19 cellular contexts compared by ENCODE assay signal in genomic region chr2:129870646-129871335, GRCh38.
DNase-seq lines count a peak whose midpoint lies in the region; ATAC-seq, FAIRE-seq and TF ChIP-seq lines count a peak whose summit lies in the region.
"Had no signal": no experiment of that assay in that cellular context is flagged by ENCODE, and none has a peak within 500 bp of the region (broad histone marks: within the 10 kb centered on the region; RNA-seq: fewer than 3 reads in every experiment).

No MANE protein-coding gene starts in this region.

- H3K9ac ChIP-seq in H1 (replicated peaks in 1 of 4; ENCODE audit: extremely low read depth in 1 of 4, low read depth in 3 of 4, low read length in 3 of 4) = no peak overlapping the region
- H3K9ac ChIP-seq: BLaER1 treated with 17β-estradiol and CSF1 and Interleukin-3, amounts not matched to agents 10 nM and 100 nM had no signal

- no peaks in the 10 kb centered on the region for H4K20me1 ChIP-seq in H1 (replicated peaks in 1 of 2; ENCODE audit: control insufficient read depth in 1 of 2, insufficient read depth in 2 of 2, low read length in 2 of 2)
- H4K20me1 ChIP-seq: BLaER1 treated with 17β-estradiol and CSF1 and Interleukin-3, amounts not matched to agents 10 nM and 100 nM had no signal

- no peaks in the 10 kb centered on the region for H3K36me3 ChIP-seq in H1 (ENCODE audit: control insufficient read depth in 2 of 4, insufficient read depth in 4 of 4, low read length in 3 of 4)
- no peaks in the 10 kb centered on the region for H3K36me3 ChIP-seq in tibial artery
- H3K36me3 ChIP-seq: BLaER1 treated with 17β-estradiol and CSF1 and Interleukin-3, amounts not matched to agents 10 nM and 100 nM; HAP-1; SJSA1 had no signal

- H3K4ac ChIP-seq in H1 (replicated peaks; ENCODE audit: insufficient read length, low read depth, low read length) = no peak overlapping the region

- H3K14ac ChIP-seq in H1 (ENCODE audit: insufficient read length) = no peak overlapping the region

- CTCF ChIA-PET in H1 (lab: Charles Lee; ENCODE audit: partially characterized antibody) = interaction anchor here (1.0 to 1.5 kb wide), 3 partner anchors 9 to 23 kb away, joined by 3 to 4 read pairs (median 3); no protein-coding TSS in a partner anchor

- POLR2A ChIA-PET in H1 (lab: Charles Lee; ENCODE audit: partially characterized antibody) = no interaction called here

- H3K79me2 ChIP-seq in H1 (ENCODE audit: control insufficient read depth in 1 of 2, insufficient read depth in 2 of 2, low read length in 2 of 2) = no peaks in the 10 kb centered on the region

- H3K56ac ChIP-seq in H1 (replicated peaks; ENCODE audit: insufficient read length, low read depth, low read length) = no peak overlapping the region

- no peak overlapping the region for H3K23ac ChIP-seq in H1 (ENCODE audit: insufficient read length)

- no peak overlapping the region for H2BK5ac ChIP-seq in H1 (ENCODE audit: low read depth, low read length)

- H2BK120ac ChIP-seq in H1 (replicated peaks; ENCODE audit: low read depth, low read length) = no peak overlapping the region

- no peak overlapping the region for H3K27ac ChIP-seq in H1 (ENCODE audit: low read depth, low read length)
- H3K27ac ChIP-seq in tibial artery = no peak overlapping the region
- H3K27ac ChIP-seq: BLaER1 treated with 17β-estradiol and CSF1 and Interleukin-3, amounts not matched to agents 10 nM and 100 nM; HL-60; SJSA1 had no signal

- H3K4me3 ChIP-seq in H1 (ENCODE audit: extremely low read depth in 1 of 4, insufficient read depth in 2 of 4, low read depth in 3 of 4, low read length in 4 of 4) (no peak overlapping the region), tibial artery (no peak overlapping the region)
- H3K4me3 ChIP-seq: BLaER1 treated with 17β-estradiol and CSF1 and Interleukin-3, amounts not matched to agents 10 nM and 100 nM; HAP-1; SJSA1 had no signal

- TF ChIP-seq CTCF in H1 (IDR thresholded peaks at IDR 0.05; ENCODE audit: control extremely low read depth in 1 of 3, insufficient read depth in 1 of 3, low read depth in 1 of 3, low read length in 3 of 3) (no peak), tibial artery (IDR thresholded peaks at IDR 0.05) (no peak)

- no peaks in the 10 kb centered on the region for H3K79me1 ChIP-seq in H1 (ENCODE audit: low read depth, low read length)

- no peak for TF ChIP-seq EP300 in H1 (IDR thresholded peaks at IDR 0.05; ENCODE audit: borderline replicate concordance in 1 of 2, low read depth in 2 of 2, low read length in 2 of 2)

- no peak overlapping the region for H3K4me2 ChIP-seq in H1 (ENCODE audit: insufficient read depth in 1 of 2, low read depth in 2 of 2, low read length in 2 of 2)
- H3K4me2 ChIP-seq: BLaER1 treated with 17β-estradiol and CSF1 and Interleukin-3, amounts not matched to agents 10 nM and 100 nM had no signal

- H3K23me2 ChIP-seq in H1 (ENCODE audit: low read depth, low read length) = 0 out of 2 replicates have a peak, but pooled peaks cover 1% of the 10 kb centered on the region

- no peak overlapping the region for H2BK12ac ChIP-seq in H1 (ENCODE audit: low read depth, low read length)

- no peak overlapping the region for H2BK15ac ChIP-seq in H1 (ENCODE audit: low read length)

- H3K18ac ChIP-seq in H1 (ENCODE audit: extremely low read depth, low read length) = no peak overlapping the region; the same call in 1 of the 2 replicates

- H3K27me3 ChIP-seq in H1 (replicated peaks in 1 of 4; ENCODE audit: control insufficient read depth in 3 of 4, extremely low read depth in 1 of 4, insufficient read depth in 3 of 4, low read length in 3 of 4) (no peaks in the 10 kb centered on the region), tibial artery (no peaks in the 10 kb centered on the region)
- H3K27me3 ChIP-seq: BLaER1 treated with 17β-estradiol and CSF1 and Interleukin-3, amounts not matched to agents 10 nM and 100 nM; SJSA1 had no signal

- no peak for FAIRE-seq in H1 (lab: Jason Lieb, UNC)
- FAIRE-seq: HTR-8/SVneo had no signal

- no peak for TF ChIP-seq RAD21 in H1 (IDR thresholded peaks at IDR 0.05 in 1 of 2, conservative IDR thresholded peaks at IDR 0.05 in 1 of 2; ENCODE audit: low read depth in 2 of 2, low read length in 2 of 2)

- ATAC-seq in HG02798 (IDR thresholded peaks at IDR 0.05; ENCODE audit: poor library complexity, unreplicated experiment) (no peak), HG02981 (IDR thresholded peaks at IDR 0.05; ENCODE audit: unreplicated experiment) (no peak), GM21576 (IDR thresholded peaks at IDR 0.05; ENCODE audit: unreplicated experiment) (no peak)

- H2AK5ac ChIP-seq in H1 (ENCODE audit: low read depth, low read length) = 0 out of 2 replicates have a peak overlapping the region, but pooled peaks have one; percentile 39

- H2AFZ ChIP-seq in H1 (ENCODE audit: low read length) = no peak overlapping the region; the same call in 1 of the 2 replicates

- peak; percentile 7 to 37 for DNase-seq in NCI-H526 (lab: John Stamatoyannopoulos, UW)
- no peak for DNase-seq in NCI-H526 treated with DMSO at 0.1 percent for 48 hours (lab: John Stamatoyannopoulos, UW)
- peak in 1 of 2 experiments; percentile 26 for DNase-seq in H1 (ENCODE audit: low read depth in 1 of 2, low spot score in 2 of 2)
- DNase-seq in mucosa of gallbladder (ENCODE audit: low spot score) = peak; percentile 28
- DNase-seq in tibial artery = no peak
- DNase-seq: DMS153, EL, NCI-H187, NCI-H2171 treated with DMSO at 0.1 percent for 48 hours, NCI-H446 treated with DMSO at 0.1 percent for 48 hours, NCI-H774 had no signal

- 88% methylated on average over 4 of the region's 4 CpGs; no CpG with 5 or more reads in 1 of the 2 experiments for WGBS in H1 (ENCODE audit: extremely low coverage in 1 of 2, insufficient coverage in 1 of 2, insufficient read length in 1 of 2, insufficient replicate concordance in 2 of 2, low coverage in 1 of 2, low lambda C conversion rate in 2 of 2, missing lambda C conversion rate in 1 of 2), 2 experiments

- H4K5ac ChIP-seq in H1 (ENCODE audit: insufficient read length, low read depth, low read length) = no peak overlapping the region

- no peak overlapping the region for H2BK20ac ChIP-seq in H1 (ENCODE audit: low read length)

- no peaks in the 10 kb centered on the region for H3K4me1 ChIP-seq in H1 (replicated peaks in 1 of 4; ENCODE audit: control insufficient read depth in 3 of 4, insufficient read depth in 4 of 4, low read length in 3 of 4)
- no peaks in the 10 kb centered on the region for H3K4me1 ChIP-seq in tibial artery
- H3K4me1 ChIP-seq: BLaER1 treated with 17β-estradiol and CSF1 and Interleukin-3, amounts not matched to agents 10 nM and 100 nM; HAP-1; SJSA1 had no signal

- H4K91ac ChIP-seq in H1 (replicated peaks; ENCODE audit: insufficient read length, low read length) = no peak overlapping the region

- intact Hi-C loops in tibial artery (cut with DNase I; ENCODE audit: low total_unique reads) = no loop called here

- H3K9me3 ChIP-seq in H1 (ENCODE audit: insufficient read depth in 2 of 2, low read depth in 1 of 2, low read length in 1 of 2) (no peaks in the 10 kb centered on the region), tibial artery (no peaks in the 10 kb centered on the region)
- H3K9me3 ChIP-seq: BLaER1 treated with 17β-estradiol and CSF1 and Interleukin-3, amounts not matched to agents 10 nM and 100 nM; HAP-1; SJSA1 had no signal

- TF ChIP-seq POLR2A in H1 (IDR thresholded peaks at IDR 0.05; ENCODE audit: control extremely low read depth in 1 of 2, low read depth in 2 of 2, low read length in 2 of 2) = no peak

- H4K8ac ChIP-seq in H1 (ENCODE audit: extremely low read depth, insufficient read depth, low read length) = no peak overlapping the region

TF ChIP-seq in H1, 55 proteins besides CTCF, POLR2A, EP300 and RAD21:
- TF ChIP-seq SIRT6 (IDR thresholded peaks at IDR 0.05; ENCODE audit: low read length) (no peak), POU5F1 (IDR thresholded peaks at IDR 0.05; ENCODE audit: low read depth, low read length) (0 out of 2 replicates have a peak, but pooled peaks have one; percentile 44)

Comparison
In these comparisons a context has a peak if more than half of its experiments do, and no peak if none do; other contexts are left out.
1. DNase-seq: peak in NCI-H526 (2 of 2) and mucosa of gallbladder (single experiment); none in NCI-H526 treated with DMSO at 0.1 percent for 48 hours (single experiment) and tibial artery (0 of 2).